Comparison of ENCODE assay signal across 10 cellular contexts in genomic region chr11:128481135-128481534, GRCh38.
DNase-seq lines count a peak whose midpoint lies in the region; ATAC-seq and TF ChIP-seq lines count a peak whose summit lies in the region.
"Had no signal": no experiment of that assay in that cellular context is flagged by ENCODE, and none has a peak within 500 bp of the region (broad histone marks: within the 10 kb centered on the region; RNA-seq: fewer than 3 reads in every experiment).

No MANE protein-coding gene starts in this region.

- H3K27me3 Mint-ChIP-seq in T-helper 1 cell treated with Interleukin-12 subunit alpha and Interleukin-12 subunit beta and Interleukin-4 antibody, amounts not matched to agents 30 μg/mL and 1 μg/mL, for 36 hours (ENCODE audit: low read depth), result no peaks in the 10 kb centered on the region

- H3K27me3 ChIP-seq in adrenal gland (no peaks in the 10 kb centered on the region), stomach (no peaks in the 10 kb centered on the region)
- H3K27me3 ChIP-seq: neural progenitor cell had no signal

- H3K9me3 ChIP-seq in adrenal gland (replicated peaks in 1 of 3) (no peaks in the 10 kb centered on the region), stomach (no peaks in the 10 kb centered on the region)

- H3K27ac Mint-ChIP-seq in T-helper 1 cell treated with Interleukin-12 subunit alpha and Interleukin-12 subunit beta and Interleukin-4 antibody, amounts not matched to agents 30 μg/mL and 1 μg/mL, for 36 hours, result peak overlapping the region; percentile 98
- H3K27ac Mint-ChIP-seq: neural progenitor cell had no signal

- peaks cover 39 to 40% of the 10 kb centered on the region in 2 donors for H3K4me1 ChIP-seq in adrenal gland (replicated peaks in 1 of 2)
- peaks cover 8 to 69% (median 45%) of the 10 kb centered on the region in 4 donors for H3K4me1 ChIP-seq in stomach
- H3K4me1 ChIP-seq: neural progenitor cell had no signal

- ATAC-seq in left ventricle myocardium superior, result peak; percentile 69

- H3K36me3 ChIP-seq in adrenal gland (replicated peaks in 1 of 2), result peaks cover 0 to 41% of the 10 kb centered on the region in 2 donors
- peaks cover 24 to 72% (median 61%) of the 10 kb centered on the region in 4 donors for H3K36me3 ChIP-seq in stomach
- H3K36me3 ChIP-seq: neural progenitor cell had no signal

- H3K27ac ChIP-seq in adrenal gland (peak overlapping the region in 4 of 5 donors; percentile 2 to 76 (median 50)), stomach (peak overlapping the region in 4 of 5 donors; percentile 59 to 78 (median 69))
- H3K27ac ChIP-seq: neural progenitor cell had no signal

- in situ Hi-C loops in GM13977 (cut with MboI; ENCODE audit: low pct_unique_long_range_greater_than_20kb, low sequenced_read_pairs, unreplicated experiment), result loop anchor here (25.0 kb wide), 1 partner anchor 444 kb away; no protein-coding TSS in a partner anchor

- intact Hi-C loops in adrenal gland (cut with DNase I), result no loop called here
- intact Hi-C loops in left ventricle myocardium superior (cut with micrococcal nuclease), result no loop called here
- intact Hi-C loops in stomach (cut with DNase I; ENCODE audit: low total_unique reads), result no loop called here

- no peak for TF ChIP-seq EP300 in stomach (IDR thresholded peaks at IDR 0.05)

- H3K4me1 Mint-ChIP-seq in T-helper 1 cell treated with Interleukin-12 subunit alpha and Interleukin-12 subunit beta and Interleukin-4 antibody, amounts not matched to agents 30 μg/mL and 1 μg/mL, for 36 hours (ENCODE audit: low read depth), result peaks cover 97% of the 10 kb centered on the region

- H3K9me3 Mint-ChIP-seq in T-helper 1 cell treated with Interleukin-12 subunit alpha and Interleukin-12 subunit beta and Interleukin-4 antibody, amounts not matched to agents 30 μg/mL and 1 μg/mL, for 36 hours, result no peaks in the 10 kb centered on the region
- H3K9me3 Mint-ChIP-seq: neural progenitor cell had no signal

- no peak for TF ChIP-seq POLR2A in adrenal gland (IDR thresholded peaks at IDR 0.05)
- TF ChIP-seq POLR2A in stomach (IDR thresholded peaks at IDR 0.05), result no peak

- 52 to 72% (median 61%) methylated on average over 2 of the region's 2 CpGs for WGBS in adrenal gland, 4 donors
- 70 to 89% (median 86%) methylated on average over 2 of the region's 2 CpGs for WGBS in stomach, 5 donors

- no peak for DNase-seq in T-helper 1 cell
- DNase-seq in adrenal gland, result no peak
- no peak for DNase-seq in left ventricle myocardium superior
- DNase-seq in stomach, result no peak
- no peak for DNase-seq in inferior parietal cortex (ENCODE audit: extremely low spot score)
- DNase-seq in stimulated activated CD4-positive, alpha-beta T cell treated with anti-CD3 and anti-CD28 coated beads, Interleukin-15, amount 100 ng/mL, for 24 hours, result no peak
- no peak for DNase-seq in GM13977 (ENCODE audit: low spot score)
- DNase-seq: SHP77 had no signal

- H3K4me3 Mint-ChIP-seq in T-helper 1 cell treated with Interleukin-12 subunit alpha and Interleukin-12 subunit beta and Interleukin-4 antibody, amounts not matched to agents 30 μg/mL and 1 μg/mL, for 36 hours, result peak overlapping the region; percentile 90
- H3K4me3 Mint-ChIP-seq: neural progenitor cell had no signal

- H3K36me3 Mint-ChIP-seq in T-helper 1 cell treated with Interleukin-12 subunit alpha and Interleukin-12 subunit beta and Interleukin-4 antibody, amounts not matched to agents 30 μg/mL and 1 μg/mL, for 36 hours (ENCODE audit: low read depth), result peaks cover 97% of the 10 kb centered on the region

- no peak overlapping the region for H3K4me3 ChIP-seq in adrenal gland
- no peak overlapping the region for H3K4me3 ChIP-seq in stomach
- H3K4me3 ChIP-seq: neural progenitor cell had no signal

- TF ChIP-seq CTCF in adrenal gland (IDR thresholded peaks at IDR 0.05) (no peak), stomach (IDR thresholded peaks at IDR 0.05) (no peak), GM13977 (IDR thresholded peaks at IDR 0.05; ENCODE audit: extremely low read depth, insufficient read depth, missing control alignments) (no peak)
